8 cellular contexts compared by ENCODE assay signal in genomic region chr1:57307382-57307781, GRCh38.
DNase-seq lines count a peak whose midpoint lies in the region; ATAC-seq, FAIRE-seq and TF ChIP-seq lines count a peak whose summit lies in the region.

No MANE protein-coding gene starts in this region.

- ATAC-seq in HG03378 (IDR thresholded peaks at IDR 0.05; ENCODE audit: unreplicated experiment), result peak; percentile 62

- peaks cover 2% of the 10 kb centered on the region for H3K27me3 Mint-ChIP-seq in endothelial cell (ENCODE audit: unreplicated experiment)

- H3K27ac Mint-ChIP-seq in endothelial cell (ENCODE audit: unreplicated experiment), result no peak overlapping the region

- H3K4me1 Mint-ChIP-seq in endothelial cell (ENCODE audit: unreplicated experiment), result peaks cover 14% of the 10 kb centered on the region

- FAIRE-seq in urothelium cell line (lab: Jason Lieb, UNC), result peak; percentile 77

- no peaks in the 10 kb centered on the region for H3K9me3 Mint-ChIP-seq in endothelial cell (ENCODE audit: unreplicated experiment)

- peaks cover 5% of the 10 kb centered on the region for H3K36me3 Mint-ChIP-seq in endothelial cell (ENCODE audit: low read depth, unreplicated experiment)

- no peak for TF ChIP-seq CTCF in endothelial cell (IDR thresholded peaks at IDR 0.05; ENCODE audit: unreplicated experiment)

- H3K4me3 Mint-ChIP-seq in endothelial cell (ENCODE audit: unreplicated experiment), result peak overlapping the region; percentile 26

- peak in 3 of 4 experiments; percentile 4 to 20 (median 17) for DNase-seq in activated CD4-positive, CD25-positive, alpha-beta regulatory T cell (lab: John Stamatoyannopoulos, UW)
- no peak for DNase-seq in activated CD4-positive, CD25-positive, alpha-beta regulatory T cell treated with anti-CD3 and anti-CD28 coated beads, Interleukin-2, amount 50 U/mL, for 72 hours
- DNase-seq in UCSD-AML1 (lab: John Stamatoyannopoulos, UW; ENCODE audit: unreplicated experiment), result peak; percentile 65
- no peak for DNase-seq in endothelial cell (ENCODE audit: low spot score)
- no peak for DNase-seq in urothelium cell line (ENCODE audit: low spot score)
- no peak for DNase-seq in nucleus accumbens (lab: John Stamatoyannopoulos, UW)
- DNase-seq in glomerular visceral epithelial cell (ENCODE audit: extremely low spot score), result no peak

Comparison
In these comparisons a context has a peak if more than half of its experiments do, and no peak if none do; other contexts are left out.
1. DNase-seq: peak in activated CD4-positive, CD25-positive, alpha-beta regulatory T cell (3 of 4) and UCSD-AML1 (single experiment); none in activated CD4-positive, CD25-positive, alpha-beta regulatory T cell treated with anti-CD3 and anti-CD28 coated beads, Interleukin-2, amount 50 U/mL, for 72 hours (single experiment), endothelial cell (single experiment), urothelium cell line (single experiment), nucleus accumbens (0 of 56) and glomerular visceral epithelial cell (single experiment).